Comparison of ENCODE assay signal across 13 cellular contexts in genomic region chr5:131375351-131375750, GRCh38.
DNase-seq lines count a peak whose midpoint lies in the region; ATAC-seq and TF ChIP-seq lines count a peak whose summit lies in the region.
"Had no signal": no experiment of that assay in that cellular context is flagged by ENCODE, and none has a peak within 500 bp of the region (broad histone marks: within the 10 kb centered on the region; RNA-seq: fewer than 3 reads in every experiment).

No MANE protein-coding gene starts in this region.

- no peaks in the 10 kb centered on the region for H3K27me3 Mint-ChIP-seq in activated T-cell treated with anti-CD3 and anti-CD28 coated beads, Interleukin-2, amount 50 U/mL, for 72 hours (ENCODE audit: low read depth)
- no peaks in the 10 kb centered on the region for H3K27me3 Mint-ChIP-seq in activated naive CD8-positive, alpha-beta T cell treated with anti-CD3 and anti-CD28 coated beads, Interleukin-2, amount 50 U/mL, for 24 hours
- H3K27me3 Mint-ChIP-seq in WTC11 (ENCODE audit: low read depth): no peaks in the 10 kb centered on the region

- H3K27ac ChIP-seq in substantia nigra (ENCODE audit: low read depth, low read length, poor library complexity, severe bottlenecking) (peak overlapping the region; percentile 44), psoas muscle (no peak overlapping the region)
- H3K27ac ChIP-seq: PC-9, WERI-Rb-1 had no signal

- intact Hi-C loops in psoas muscle (cut with DNase I): no loop called here

- no peak for DNase-seq in activated T-cell treated with anti-CD3 and anti-CD28 coated beads, Interleukin-2, amount 50 U/mL, for 72 hours
- no peak for DNase-seq in activated T-cell treated with anti-CD3 and anti-CD28 coated beads, Interleukin-2, amount 50 U/mL, for 48 hours
- DNase-seq in activated naive CD8-positive, alpha-beta T cell treated with anti-CD3 and anti-CD28 coated beads, Interleukin-2, amount 50 U/mL, for 24 hours: no peak
- no peak for DNase-seq in substantia nigra (lab: John Stamatoyannopoulos, UW)
- DNase-seq in WTC11 (ENCODE audit: low spot score): no peak
- DNase-seq in psoas muscle: no peak
- DNase-seq: NCI-H1417; PC-9; stimulated activated CD4-positive, alpha-beta T cell treated with anti-CD3 and anti-CD28 coated beads, Interleukin-4, amount 100 ng/mL, for 1 hour; upper lobe of left lung; WERI-Rb-1 had no signal

- H3K9me3 ChIP-seq in psoas muscle: no peaks in the 10 kb centered on the region
- H3K9me3 ChIP-seq: upper lobe of left lung had no signal

- peak overlapping the region; percentile 10 to 69 for H3K4me3 Mint-ChIP-seq in activated T-cell treated with anti-CD3 and anti-CD28 coated beads, Interleukin-2, amount 50 U/mL, for 72 hours
- peak overlapping the region; percentile 0 for H3K4me3 Mint-ChIP-seq in activated naive CD8-positive, alpha-beta T cell treated with anti-CD3 and anti-CD28 coated beads, Interleukin-2, amount 50 U/mL, for 24 hours
- no peak overlapping the region for H3K4me3 Mint-ChIP-seq in WTC11

- H3K4me1 ChIP-seq in psoas muscle: no peaks in the 10 kb centered on the region

- no peaks in the 10 kb centered on the region for H3K27me3 ChIP-seq in psoas muscle (ENCODE audit: insufficient read depth in 3 of 3, low read length in 2 of 3)
- H3K27me3 ChIP-seq: upper lobe of left lung had no signal

- CTCF ChIA-PET in WTC11 (lab: Charles Lee): no interaction called here

- H3K27ac Mint-ChIP-seq in activated T-cell treated with anti-CD3 and anti-CD28 coated beads, Interleukin-2, amount 50 U/mL, for 72 hours: peak overlapping the region; percentile 89
- H3K27ac Mint-ChIP-seq in activated naive CD8-positive, alpha-beta T cell treated with anti-CD3 and anti-CD28 coated beads, Interleukin-2, amount 50 U/mL, for 24 hours: peak overlapping the region; percentile 97
- no peak overlapping the region for H3K27ac Mint-ChIP-seq in WTC11

- no peak for ATAC-seq in activated T-cell treated with anti-CD3 and anti-CD28 coated beads, Interleukin-2, amount 50 U/mL, for 72 hours (replicated peaks in 1 of 2)
- peak; percentile 26 for ATAC-seq in HG03354 (IDR thresholded peaks at IDR 0.05; ENCODE audit: poor library complexity, severe bottlenecking, unreplicated experiment)
- ATAC-seq in activated naive CD8-positive, alpha-beta T cell treated with anti-CD3 and anti-CD28 coated beads, Interleukin-2, amount 50 U/mL, for 24 hours: peak; percentile 25
- ATAC-seq in WTC11: no peak
- ATAC-seq in HG03159 (IDR thresholded peaks at IDR 0.05; ENCODE audit: unreplicated experiment): no peak
- ATAC-seq in psoas muscle: no peak

- H3K4me3 ChIP-seq in psoas muscle: no peak overlapping the region
- H3K4me3 ChIP-seq: PC-9, upper lobe of left lung had no signal

- 82 to 84% (median 84%) methylated on average over 2 of the region's 2 CpGs for WGBS in psoas muscle, 3 donors

- POLR2A ChIA-PET in WTC11 (lab: Charles Lee): no interaction called here

- no peaks in the 10 kb centered on the region for H3K36me3 ChIP-seq in psoas muscle (ENCODE audit: insufficient read depth in 1 of 2, low read depth in 1 of 2)
- H3K36me3 ChIP-seq: upper lobe of left lung, WERI-Rb-1 had no signal

- H3K4me1 Mint-ChIP-seq in activated T-cell treated with anti-CD3 and anti-CD28 coated beads, Interleukin-2, amount 50 U/mL, for 72 hours (ENCODE audit: low read depth): peaks cover 91% of the 10 kb centered on the region
- peaks cover 96% of the 10 kb centered on the region for H3K4me1 Mint-ChIP-seq in activated naive CD8-positive, alpha-beta T cell treated with anti-CD3 and anti-CD28 coated beads, Interleukin-2, amount 50 U/mL, for 24 hours
- H3K4me1 Mint-ChIP-seq in WTC11: 0 out of 2 replicates have a peak, but pooled peaks cover 3% of the 10 kb centered on the region

- peaks cover 0 to 6% of the 10 kb centered on the region in 2 donors for H3K36me3 Mint-ChIP-seq in activated T-cell treated with anti-CD3 and anti-CD28 coated beads, Interleukin-2, amount 50 U/mL, for 72 hours (ENCODE audit: insufficient read depth in 2 of 2)
- H3K36me3 Mint-ChIP-seq in activated naive CD8-positive, alpha-beta T cell treated with anti-CD3 and anti-CD28 coated beads, Interleukin-2, amount 50 U/mL, for 24 hours (ENCODE audit: low read depth): peaks cover 16% of the 10 kb centered on the region
- H3K36me3 Mint-ChIP-seq in WTC11: no peaks in the 10 kb centered on the region

- H3K9me3 Mint-ChIP-seq in activated T-cell treated with anti-CD3 and anti-CD28 coated beads, Interleukin-2, amount 50 U/mL, for 72 hours: no peaks in the 10 kb centered on the region
- H3K9me3 Mint-ChIP-seq in activated naive CD8-positive, alpha-beta T cell treated with anti-CD3 and anti-CD28 coated beads, Interleukin-2, amount 50 U/mL, for 24 hours: no peaks in the 10 kb centered on the region
- H3K9me3 Mint-ChIP-seq in WTC11: no peaks in the 10 kb centered on the region

- TF ChIP-seq CTCF in WTC11 (IDR thresholded peaks at IDR 0.05) (no peak), psoas muscle (IDR thresholded peaks at IDR 0.05) (no peak)

TF ChIP-seq in WTC11, 78 proteins besides CTCF, POLR2A, EP300 and RAD21 (continues in another document):
- TF ChIP-seq ZNF232 (CRISPR knock-in tag; IDR thresholded peaks at IDR 0.05) (no peak), HMGA2 (CRISPR knock-in tag; IDR thresholded peaks at IDR 0.05) (no peak), ZBTB21 (CRISPR knock-in tag; IDR thresholded peaks at IDR 0.05; ENCODE audit: borderline replicate concordance) (no peak), ZNF396 (CRISPR knock-in tag; IDR thresholded peaks at IDR 0.05; ENCODE audit: borderline replicate concordance) (no peak), FOXP1 (CRISPR knock-in tag; IDR thresholded peaks at IDR 0.05; ENCODE audit: borderline replicate concordance) (no peak), E2F1 (CRISPR knock-in tag; IDR thresholded peaks at IDR 0.05) (no peak), USF1 (CRISPR knock-in tag; IDR thresholded peaks at IDR 0.05) (no peak), SOX15 (CRISPR knock-in tag; IDR thresholded peaks at IDR 0.05) (no peak), NFYB (CRISPR knock-in tag; conservative IDR thresholded peaks at IDR 0.05; ENCODE audit: low read depth) (no peak), ELF4 (CRISPR knock-in tag; IDR thresholded peaks at IDR 0.05; ENCODE audit: low read depth) (no peak), AFF4 (CRISPR knock-in tag; IDR thresholded peaks at IDR 0.05; ENCODE audit: borderline replicate concordance) (no peak), ETV6 (CRISPR knock-in tag; IDR thresholded peaks at IDR 0.05) (no peak), EMX1 (CRISPR knock-in tag; IDR thresholded peaks at IDR 0.05) (no peak), TEAD4 (CRISPR knock-in tag; IDR thresholded peaks at IDR 0.05) (no peak), SP1 (CRISPR knock-in tag; conservative IDR thresholded peaks at IDR 0.05) (no peak), ZMAT4 (CRISPR knock-in tag; IDR thresholded peaks at IDR 0.05) (no peak)

Comparison
In these comparisons a context has a peak if more than half of its experiments do, and no peak if none do; other contexts are left out.
1. ATAC-seq: peak in HG03354 (single experiment) and activated naive CD8-positive, alpha-beta T cell treated with anti-CD3 and anti-CD28 coated beads, Interleukin-2, amount 50 U/mL, for 24 hours (single experiment); none in activated T-cell treated with anti-CD3 and anti-CD28 coated beads, Interleukin-2, amount 50 U/mL, for 72 hours (0 of 2), WTC11 (single experiment), HG03159 (single experiment) and psoas muscle (0 of 4).